Comparison of ENCODE assay signal across 15 cellular contexts in genomic region chr16:23394141-23394540, GRCh38.
"Had no signal": no experiment of that assay in that cellular context is flagged by ENCODE, and none has a peak within 500 bp of the region (broad histone marks: within the 10 kb centered on the region; RNA-seq: fewer than 3 reads in every experiment).

No MANE protein-coding gene starts in this region.

- H3K4me1 ChIP-seq: SJCRH30 had no signal

- H3K4me3 Mint-ChIP-seq: activated B cell treated with CpG ODN at 0.5 μM for 24 hours; activated CD4-positive, alpha-beta memory T cell treated with anti-CD3 and anti-CD28 coated beads, Interleukin-2, amount 10 ng/mL, durations not matched to agents 7 days and 5 days; activated CD8-positive, alpha-beta memory T cell treated with anti-CD3 and anti-CD28 coated beads, Interleukin-2, amount 10 ng/mL, durations not matched to agents 7 days and 5 days; activated naive CD8-positive, alpha-beta T cell; natural killer cell treated with Interleukin-12 subunit alpha and Interleukin-12 subunit beta and Interleukin-15 and Interleukin-18, amount 100 ng/mL, for 72 hours; T-helper 2 cell treated with Interferon-gamma antibody and Interleukin-4, amounts not matched to agents 5 μg/mL and 100 μg/mL, for 36 hours; type B pancreatic cell had no signal

- DNase-seq: activated B cell treated with CpG ODN at 0.5 μM for 24 hours; activated CD4-positive, alpha-beta memory T cell treated with anti-CD3 and anti-CD28 coated beads, Interleukin-2, amount 10 ng/mL, durations not matched to agents 7 days and 5 days; activated CD4-positive, alpha-beta T cell treated with anti-CD3 and anti-CD28 coated beads for 4 hours; activated CD8-positive, alpha-beta memory T cell treated with anti-CD3 and anti-CD28 coated beads, Interleukin-2, amount 10 ng/mL, durations not matched to agents 7 days and 5 days; amniotic stem cell; erythroblast; lower lobe of right lung; retina; SJCRH30; stimulated activated naive CD8-positive, alpha-beta T cell treated with anti-CD3 and anti-CD28 coated beads, Interleukin-15, Interleukin-2, amounts not matched to agents 100 U/mL and 50 U/mL, for 24 hours had no signal

- H3K4me1 Mint-ChIP-seq: activated B cell treated with CpG ODN at 0.5 μM for 24 hours; activated CD4-positive, alpha-beta memory T cell treated with anti-CD3 and anti-CD28 coated beads, Interleukin-2, amount 10 ng/mL, durations not matched to agents 7 days and 5 days; activated CD8-positive, alpha-beta memory T cell treated with anti-CD3 and anti-CD28 coated beads, Interleukin-2, amount 10 ng/mL, durations not matched to agents 7 days and 5 days had no signal

- H3K9me3 ChIP-seq: gastroesophageal sphincter, lower lobe of right lung, SJCRH30 had no signal

- ATAC-seq: activated CD8-positive, alpha-beta memory T cell treated with anti-CD3 and anti-CD28 coated beads, Interleukin-2, amount 10 ng/mL, durations not matched to agents 7 days and 5 days; gastroesophageal sphincter; lower lobe of right lung; natural killer cell treated with Interleukin-12 subunit alpha and Interleukin-12 subunit beta and Interleukin-15 and Interleukin-18, amount 100 ng/mL, for 72 hours; stimulated activated naive CD8-positive, alpha-beta T cell treated with anti-CD3 and anti-CD28 coated beads, Interleukin-15, Interleukin-2, amounts not matched to agents 100 U/mL and 50 U/mL, for 24 hours had no signal

- H3K27me3 Mint-ChIP-seq: activated B cell treated with CpG ODN at 0.5 μM for 24 hours; activated CD4-positive, alpha-beta memory T cell treated with anti-CD3 and anti-CD28 coated beads, Interleukin-2, amount 10 ng/mL, durations not matched to agents 7 days and 5 days; activated CD8-positive, alpha-beta memory T cell treated with anti-CD3 and anti-CD28 coated beads, Interleukin-2, amount 10 ng/mL, durations not matched to agents 7 days and 5 days; activated naive CD8-positive, alpha-beta T cell; natural killer cell treated with Interleukin-12 subunit alpha and Interleukin-12 subunit beta and Interleukin-15 and Interleukin-18, amount 100 ng/mL, for 72 hours; type B pancreatic cell had no signal

- H3K27me3 ChIP-seq: gastroesophageal sphincter, SJCRH30 had no signal

- H3K36me3 ChIP-seq: SJCRH30 had no signal

- H3K27ac ChIP-seq: SJCRH30 had no signal

- H3K9me3 Mint-ChIP-seq: activated B cell treated with CpG ODN at 0.5 μM for 24 hours; activated CD4-positive, alpha-beta memory T cell treated with anti-CD3 and anti-CD28 coated beads, Interleukin-2, amount 10 ng/mL, durations not matched to agents 7 days and 5 days; natural killer cell treated with Interleukin-12 subunit alpha and Interleukin-12 subunit beta and Interleukin-15 and Interleukin-18, amount 100 ng/mL, for 72 hours; T-helper 2 cell treated with Interferon-gamma antibody and Interleukin-4, amounts not matched to agents 5 μg/mL and 100 μg/mL, for 36 hours; type B pancreatic cell had no signal

- H3K27ac Mint-ChIP-seq: activated B cell treated with CpG ODN at 0.5 μM for 24 hours; activated CD4-positive, alpha-beta memory T cell treated with anti-CD3 and anti-CD28 coated beads, Interleukin-2, amount 10 ng/mL, durations not matched to agents 7 days and 5 days; activated CD8-positive, alpha-beta memory T cell treated with anti-CD3 and anti-CD28 coated beads, Interleukin-2, amount 10 ng/mL, durations not matched to agents 7 days and 5 days; activated naive CD8-positive, alpha-beta T cell; natural killer cell treated with Interleukin-12 subunit alpha and Interleukin-12 subunit beta and Interleukin-15 and Interleukin-18, amount 100 ng/mL, for 72 hours; T-helper 2 cell treated with Interferon-gamma antibody and Interleukin-4, amounts not matched to agents 5 μg/mL and 100 μg/mL, for 36 hours; type B pancreatic cell had no signal

- H3K4me3 ChIP-seq: gastroesophageal sphincter, lower lobe of right lung, SJCRH30 had no signal
